13 cellular contexts compared by ENCODE assay signal in the genomic region with DNA sequence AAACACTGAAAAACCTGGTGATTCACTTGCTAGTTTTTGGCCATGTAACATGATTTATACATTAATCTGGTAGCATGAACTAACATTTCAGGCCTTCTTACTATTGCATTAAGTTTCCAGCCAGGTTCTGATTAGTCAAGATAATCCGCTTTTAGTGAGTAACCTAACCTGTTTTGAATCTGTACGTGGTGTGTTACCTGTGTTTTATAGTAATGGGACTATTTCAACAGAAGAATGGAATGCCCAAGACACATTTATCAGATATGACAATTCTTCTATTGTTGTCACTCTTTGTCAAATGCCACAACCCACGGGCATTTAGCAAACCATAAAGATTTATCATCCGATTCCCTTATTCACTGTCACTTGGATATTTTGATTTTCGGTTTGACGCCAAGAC.
"Had no signal": no experiment of that assay in that cellular context is flagged by ENCODE, and none has a peak within 500 bp of the region (broad histone marks: within the 10 kb centered on the region; RNA-seq: fewer than 3 reads in every experiment).

No MANE protein-coding gene starts in this region.

- H3K27ac ChIP-seq: cardiac muscle cell, gastroesophageal sphincter, hepatocyte had no signal

- H3K36me3 ChIP-seq: cardiac muscle cell, gastroesophageal sphincter had no signal

- H3K79me2 ChIP-seq: hepatocyte had no signal

- H2AFZ ChIP-seq: hepatocyte had no signal

- H3K4me2 ChIP-seq: hepatocyte had no signal

- ATAC-seq: activated CD8-positive, alpha-beta T cell treated with anti-CD3 and anti-CD28 coated beads, Interleukin-2, amount 10 ng/mL, durations not matched to agents 7 days and 5 days; gastroesophageal sphincter; natural killer cell; stimulated activated naive CD8-positive, alpha-beta T cell treated with anti-CD3 and anti-CD28 coated beads, Interleukin-15, Interleukin-2, amounts not matched to agents 100 U/mL and 50 U/mL, for 24 hours had no signal

- DNase-seq: activated CD4-positive, alpha-beta T cell treated with anti-CD3 and anti-CD28 coated beads for 48 hours; activated CD8-positive, alpha-beta memory T cell treated with anti-CD3 and anti-CD28 coated beads, Interleukin-2, amount 50 U/mL, for 48 hours; activated CD8-positive, alpha-beta T cell treated with anti-CD3 and anti-CD28 coated beads, Interleukin-2, amount 10 ng/mL, durations not matched to agents 7 days and 5 days; aorta; natural killer cell; occipital lobe; stimulated activated CD4-positive, alpha-beta T cell treated with anti-CD3 and anti-CD28 coated beads, Interleukin-4, amount 100 ng/mL, for 1 hour; stimulated activated CD8-positive, alpha-beta memory T cell treated with anti-CD3 and anti-CD28 coated beads, Interleukin-4, amount 100 ng/mL, for 48 hours; stimulated activated naive CD8-positive, alpha-beta T cell treated with anti-CD3 and anti-CD28 coated beads, Interleukin-15, Interleukin-2, amounts not matched to agents 100 U/mL and 50 U/mL, for 24 hours; T-helper 9 cell had no signal

- H3K4me3 ChIP-seq: cardiac muscle cell, gastroesophageal sphincter, hepatocyte had no signal

- H3K9me3 ChIP-seq: gastroesophageal sphincter had no signal

- H3K27me3 ChIP-seq: cardiac muscle cell, gastroesophageal sphincter, hepatocyte had no signal
